25 cellular contexts compared by ENCODE assay signal in genomic region chr20:59603176-59603575, GRCh38. TPM values are rescaled to one million over a fixed set of nuclear protein-coding genes. Genes with fewer than 3 reads are reported as not detected.
A peak's percentile ranks its signal among the peaks of the same experiment; 100 is the strongest.
DNase-seq lines count a peak whose midpoint lies in the region; ATAC-seq and TF ChIP-seq lines count a peak whose summit lies in the region.
"Had no signal": no experiment of that assay in that cellular context is flagged by ENCODE, and none has a peak within 500 bp of the region (broad histone marks: within the 10 kb centered on the region; RNA-seq: fewer than 3 reads in every experiment).

No MANE protein-coding gene starts in this region.

- H3K9me3 ChIP-seq in BLaER1: no peaks in the 10 kb centered on the region
- H3K9me3 ChIP-seq in lower lobe of right lung: no peaks in the 10 kb centered on the region
- H3K9me3 ChIP-seq: Caco-2, SJCRH30 had no signal

- H3K27me3 ChIP-seq in BLaER1 (no peaks in the 10 kb centered on the region), layer of hippocampus (ENCODE audit: control insufficient read depth, insufficient read depth, low read length) (peaks cover 2% of the 10 kb centered on the region), lower lobe of right lung (ENCODE audit: low read depth) (peaks cover 51% of the 10 kb centered on the region)

- H3K9ac ChIP-seq in BLaER1: peak overlapping the region; percentile 68

- H3K27me3 Mint-ChIP-seq in brain: peaks cover 66% of the 10 kb centered on the region

- DNase-seq in posterior vena cava (ENCODE audit: low spot score): peak; percentile 60
- no peak for DNase-seq in lower lobe of right lung
- no peak for DNase-seq in NCI-H446 treated with DMSO at 0.1 percent for 48 hours (lab: John Stamatoyannopoulos, UW)
- no peak for DNase-seq in AML-193 (lab: John Stamatoyannopoulos, UW)
- DNase-seq: 8988T; ACHN; Caco-2; CD8-positive, alpha-beta T cell; DMS79 treated with DMSO at 0.1 percent for 48 hours; KBM-7; NCI-H1105 treated with DMSO at 0.1 percent for 48 hours; NCI-H146; NCI-H2029; NCI-H526 treated with DMSO at 0.1 percent for 48 hours; PC-9; SJCRH30 had no signal

- TF ChIP-seq CTCF in brain (conservative IDR thresholded peaks at IDR 0.05) (no peak), lower lobe of right lung (IDR thresholded peaks at IDR 0.05) (no peak)

- H3K27ac Mint-ChIP-seq in brain: peak overlapping the region in 2 of 5 experiments; percentile 32 to 35
- H3K27ac Mint-ChIP-seq: CD8-positive, alpha-beta T cell had no signal

- ATAC-seq in lower lobe of right lung (no peak), HG02885 (IDR thresholded peaks at IDR 0.05; ENCODE audit: poor library complexity, unreplicated experiment) (no peak)
- ATAC-seq: CD8-positive, alpha-beta T cell; Right ventricle myocardium inferior; SK-N-SH treated with all-trans-retinoic acid at 6 μM for 48 hours had no signal

- intact Hi-C loops in posterior vena cava (cut with DNase I): no loop called here
- intact Hi-C loops in lower lobe of right lung (cut with DNase I): no loop called here

- peaks cover 29% of the 10 kb centered on the region for H3K4me1 Mint-ChIP-seq in brain

- H3K4me3 ChIP-seq in BLaER1 (peak overlapping the region; percentile 59), lower lobe of right lung (no peak overlapping the region)
- H3K4me3 ChIP-seq: PC-9, SJCRH30 had no signal

- peak overlapping the region; percentile 99 for H3K4me2 ChIP-seq in BLaER1
- H3K4me2 ChIP-seq: PC-9 had no signal

- H3K4me1 ChIP-seq in BLaER1 (peaks cover 94% of the 10 kb centered on the region), lower lobe of right lung (no peaks in the 10 kb centered on the region)
- H3K4me1 ChIP-seq: Caco-2, SJCRH30 had no signal

- H3K36me3 ChIP-seq in BLaER1 (peaks cover 71% of the 10 kb centered on the region), lower lobe of right lung (no peaks in the 10 kb centered on the region)
- H3K36me3 ChIP-seq: SJCRH30 had no signal

- H3K9me3 Mint-ChIP-seq in brain: no peaks in the 10 kb centered on the region
- H3K9me3 Mint-ChIP-seq: CD8-positive, alpha-beta T cell had no signal

- peaks cover 98% of the 10 kb centered on the region for H4K20me1 ChIP-seq in BLaER1

- H3K36me3 Mint-ChIP-seq in brain: no peaks in the 10 kb centered on the region
- H3K36me3 Mint-ChIP-seq: CD8-positive, alpha-beta T cell had no signal

- H3K4me3 Mint-ChIP-seq in brain: peak overlapping the region in 3 of 5 experiments; percentile 15 to 47 (median 30)
- H3K4me3 Mint-ChIP-seq: CD8-positive, alpha-beta T cell had no signal

- H3K27ac ChIP-seq in BLaER1 (peak overlapping the region; percentile 96), layer of hippocampus (ENCODE audit: low read depth, low read length) (peak overlapping the region; percentile 81), lower lobe of right lung (no peak overlapping the region)
- H3K27ac ChIP-seq: C4-2B, PC-9, SJCRH30 had no signal

RNA-seq across cellular contexts. Expression of gene PHACTR3, which starts 1.2 kb away (rescaled TPM):
- polyA plus RNA-seq in brain (ENCODE audit: insufficient read depth, low read depth, low replicate concordance): 28.5 TPM
- under 1 TPM; 0.19 to 0.43 TPM for total RNA-seq in posterior vena cava
- total RNA-seq in lower lobe of right lung: 9.0 TPM
- total RNA-seq: CD8-positive, alpha-beta T cell; HT1080; NCI-H460; SJCRH30 had no signal
